Comparison of ENCODE assay signal across 1 cellular context in genomic region chr22:32911526-32911925, GRCh38.
TF ChIP-seq lines count a peak whose summit lies in the region.

No MANE protein-coding gene starts in this region.

TF ChIP-seq in IMR-90, 13 proteins besides CTCF, POLR2A, EP300 and RAD21 (continued from another document):
- TF ChIP-seq, protein P1, sequence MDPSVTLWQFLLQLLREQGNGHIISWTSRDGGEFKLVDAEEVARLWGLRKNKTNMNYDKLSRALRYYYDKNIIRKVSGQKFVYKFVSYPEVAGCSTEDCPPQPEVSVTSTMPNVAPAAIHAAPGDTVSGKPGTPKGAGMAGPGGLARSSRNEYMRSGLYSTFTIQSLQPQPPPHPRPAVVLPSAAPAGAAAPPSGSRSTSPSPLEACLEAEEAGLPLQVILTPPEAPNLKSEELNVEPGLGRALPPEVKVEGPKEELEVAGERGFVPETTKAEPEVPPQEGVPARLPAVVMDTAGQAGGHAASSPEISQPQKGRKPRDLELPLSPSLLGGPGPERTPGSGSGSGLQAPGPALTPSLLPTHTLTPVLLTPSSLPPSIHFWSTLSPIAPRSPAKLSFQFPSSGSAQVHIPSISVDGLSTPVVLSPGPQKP (IDR thresholded peaks at IDR 0.05; ENCODE audit: borderline replicate concordance, low read depth, low read length): no peak
- TF ChIP-seq RCOR1 (IDR thresholded peaks at IDR 0.05; ENCODE audit: insufficient replicate concordance, low read length) (no peak), CHD1 (IDR thresholded peaks at IDR 0.05; ENCODE audit: low read depth, low read length) (no peak), MAFK (IDR thresholded peaks at IDR 0.05; ENCODE audit: low read depth, low read length) (no peak), NFE2L2 (IDR thresholded peaks at IDR 0.05; ENCODE audit: low read depth, low read length) (no peak), SMC3 (IDR thresholded peaks at IDR 0.05; ENCODE audit: low read depth, low read length) (no peak), CEBPB (IDR thresholded peaks at IDR 0.05; ENCODE audit: low read depth, low read length) (no peak), BHLHE40 (IDR thresholded peaks at IDR 0.05; ENCODE audit: low read depth, low read length) (no peak), MXI1 (IDR thresholded peaks at IDR 0.05; ENCODE audit: borderline replicate concordance, low read depth, low read length) (no peak), FOS (IDR thresholded peaks at IDR 0.05; ENCODE audit: low read depth, low read length) (no peak), RFX5 (IDR thresholded peaks at IDR 0.05; ENCODE audit: low read depth, low read length) (no peak)
- TF ChIP-seq, protein P2, sequence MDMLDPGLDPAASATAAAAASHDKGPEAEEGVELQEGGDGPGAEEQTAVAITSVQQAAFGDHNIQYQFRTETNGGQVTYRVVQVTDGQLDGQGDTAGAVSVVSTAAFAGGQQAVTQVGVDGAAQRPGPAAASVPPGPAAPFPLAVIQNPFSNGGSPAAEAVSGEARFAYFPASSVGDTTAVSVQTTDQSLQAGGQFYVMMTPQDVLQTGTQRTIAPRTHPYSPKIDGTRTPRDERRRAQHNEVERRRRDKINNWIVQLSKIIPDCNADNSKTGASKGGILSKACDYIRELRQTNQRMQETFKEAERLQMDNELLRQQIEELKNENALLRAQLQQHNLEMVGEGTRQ (IDR thresholded peaks at IDR 0.05; ENCODE audit: low read depth, low read length): no peak
